In genomic region chr17:81821603-81822311, GRCh38 we compare ENCODE assay signal across 1 cellular context.
TF ChIP-seq lines count a peak whose summit lies in the region.

No MANE protein-coding gene starts in this region.

TF ChIP-seq in HepG2, 621 proteins besides CTCF, POLR2A, EP300 and RAD21 (continued from another document and continues in another):
- TF ChIP-seq ZNF710 (CRISPR knock-in tag; IDR thresholded peaks at IDR 0.05; ENCODE audit: borderline replicate concordance) (peak; percentile 36; the same call in 1 of the 2 replicates), POGK (CRISPR knock-in tag; conservative IDR thresholded peaks at IDR 0.05) (no peak), ZBTB4 (CRISPR knock-in tag; IDR thresholded peaks at IDR 0.05; ENCODE audit: borderline replicate concordance) (no peak), ZNF629 (CRISPR knock-in tag; conservative IDR thresholded peaks at IDR 0.05) (no peak), KDM5A (IDR thresholded peaks at IDR 0.05; ENCODE audit: borderline replicate concordance, low read length) (no peak), KMT2B (CRISPR knock-in tag; IDR thresholded peaks at IDR 0.05) (no peak), ZNF329 (CRISPR knock-in tag; IDR thresholded peaks at IDR 0.05; ENCODE audit: low read depth) (no peak), CEBPG (CRISPR knock-in tag; IDR thresholded peaks at IDR 0.05) (peak; percentile 26; the same call in 1 of the 2 replicates), ZNF790 (CRISPR knock-in tag; IDR thresholded peaks at IDR 0.05; ENCODE audit: borderline replicate concordance) (no peak), ZNF652 (CRISPR knock-in tag; IDR thresholded peaks at IDR 0.05; ENCODE audit: borderline replicate concordance, low read depth) (no peak), REXO4 (CRISPR knock-in tag; IDR thresholded peaks at IDR 0.05; ENCODE audit: borderline replicate concordance) (no peak), ZNF660 (CRISPR knock-in tag; IDR thresholded peaks at IDR 0.05; ENCODE audit: borderline replicate concordance, low read depth) (no peak), ZNF674 (CRISPR knock-in tag; IDR thresholded peaks at IDR 0.05; ENCODE audit: low read depth) (no peak), LCORL (IDR thresholded peaks at IDR 0.05) (no peak), LCORL (CRISPR knock-in tag; IDR thresholded peaks at IDR 0.05) (peak; percentile 54; the same call in 1 of the 2 replicates), JARID2 (CRISPR knock-in tag; IDR thresholded peaks at IDR 0.05; ENCODE audit: insufficient replicate concordance) (no peak), FOXP1 (IDR thresholded peaks at IDR 0.05) (no peak), FOXP1 (CRISPR knock-in tag; IDR thresholded peaks at IDR 0.05) (no peak), ESRRA (CRISPR knock-in tag; IDR thresholded peaks at IDR 0.05; ENCODE audit: low read depth) (peak; percentile 19; the same call in 1 of the 2 replicates), POGZ (CRISPR knock-in tag; IDR thresholded peaks at IDR 0.05) (no peak), HNF4G (IDR thresholded peaks at IDR 0.05; ENCODE audit: borderline replicate concordance, low read depth, low read length) (peak; percentile 18; the same call in 1 of the 2 replicates), HNF4G (CRISPR knock-in tag; IDR thresholded peaks at IDR 0.05; ENCODE audit: borderline replicate concordance, low read depth) (no peak), ZNF777 (CRISPR knock-in tag; IDR thresholded peaks at IDR 0.05) (no peak), TBL1XR1 (IDR thresholded peaks at IDR 0.05; ENCODE audit: borderline replicate concordance, low read length, partially characterized antibody) (peak; percentile 14), ZNF766 (CRISPR knock-in tag; IDR thresholded peaks at IDR 0.05; ENCODE audit: borderline replicate concordance) (0 out of 2 replicates have a peak, but pooled peaks have one; percentile 64), KDM2A (CRISPR knock-in tag; IDR thresholded peaks at IDR 0.05; ENCODE audit: borderline replicate concordance, low read depth) (peak; percentile 50; the same call in 1 of the 2 replicates), GATAD2A (CRISPR knock-in tag; IDR thresholded peaks at IDR 0.05) (peak; percentile 59), PTBP1 (IDR thresholded peaks at IDR 0.05; ENCODE audit: low read depth, low read length, poor library complexity, severe bottlenecking) (peak; percentile 49), RBM22 (optimal IDR thresholded peaks at IDR 0.05; ENCODE audit: low read length) (peak; percentile 70), RFXAP (CRISPR knock-in tag; IDR thresholded peaks at IDR 0.05; ENCODE audit: borderline replicate concordance) (no peak), REL (CRISPR knock-in tag; conservative IDR thresholded peaks at IDR 0.05) (no peak), NFATC3 (CRISPR knock-in tag; IDR thresholded peaks at IDR 0.05) (no peak), ZNF558 (CRISPR knock-in tag; IDR thresholded peaks at IDR 0.05; ENCODE audit: borderline replicate concordance) (peak; percentile 78; the same call in 1 of the 2 replicates), MLX (CRISPR knock-in tag; IDR thresholded peaks at IDR 0.05) (0 out of 2 replicates have a peak, but pooled peaks have one; percentile 39), HNF4A (CRISPR knock-in tag; IDR thresholded peaks at IDR 0.05) (peak; percentile 36; the same call in 1 of the 2 replicates), ATRX (CRISPR knock-in tag; IDR thresholded peaks at IDR 0.05; ENCODE audit: borderline replicate concordance) (no peak), CREM (IDR thresholded peaks at IDR 0.05) (no peak), CREM (CRISPR knock-in tag; IDR thresholded peaks at IDR 0.05) (no peak), ZNF432 (CRISPR knock-in tag; IDR thresholded peaks at IDR 0.05; ENCODE audit: borderline replicate concordance) (no peak), ZBTB7B (CRISPR knock-in tag; IDR thresholded peaks at IDR 0.05) (peak; percentile 53; the same call in 1 of the 2 replicates), GTF2F1 (IDR thresholded peaks at IDR 0.05; ENCODE audit: low read length) (no peak), ZNF816 (CRISPR knock-in tag; IDR thresholded peaks at IDR 0.05; ENCODE audit: borderline replicate concordance) (no peak), ZNF235 (CRISPR knock-in tag; IDR thresholded peaks at IDR 0.05; ENCODE audit: borderline replicate concordance) (no peak; the same call in 1 of the 2 replicates), PCBP1 (IDR thresholded peaks at IDR 0.05; ENCODE audit: borderline replicate concordance, low read depth, low read length) (peak; percentile 76), YEATS4 (CRISPR knock-in tag; IDR thresholded peaks at IDR 0.05; ENCODE audit: borderline replicate concordance) (peak; percentile 32; the same call in 1 of the 2 replicates), HOXD1 (CRISPR knock-in tag; IDR thresholded peaks at IDR 0.05) (no peak), MTF2 (CRISPR knock-in tag; IDR thresholded peaks at IDR 0.05; ENCODE audit: borderline replicate concordance) (no peak)
- TF ChIP-seq, protein P1, sequence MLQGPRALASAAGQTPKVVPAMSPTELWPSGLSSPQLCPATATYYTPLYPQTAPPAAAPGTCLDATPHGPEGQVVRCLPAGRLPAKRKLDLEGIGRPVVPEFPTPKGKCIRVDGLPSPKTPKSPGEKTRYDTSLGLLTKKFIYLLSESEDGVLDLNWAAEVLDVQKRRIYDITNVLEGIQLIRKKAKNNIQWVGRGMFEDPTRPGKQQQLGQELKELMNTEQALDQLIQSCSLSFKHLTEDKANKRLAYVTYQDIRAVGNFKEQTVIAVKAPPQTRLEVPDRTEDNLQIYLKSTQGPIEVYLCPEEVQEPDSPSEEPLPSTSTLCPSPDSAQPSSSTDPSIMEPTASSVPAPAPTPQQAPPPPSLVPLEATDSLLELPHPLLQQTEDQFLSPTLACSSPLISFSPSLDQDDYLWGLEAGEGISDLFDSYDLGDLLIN (CRISPR knock-in tag; IDR thresholded peaks at IDR 0.05; ENCODE audit: borderline replicate concordance): no peak
- TF ChIP-seq, protein P2, sequence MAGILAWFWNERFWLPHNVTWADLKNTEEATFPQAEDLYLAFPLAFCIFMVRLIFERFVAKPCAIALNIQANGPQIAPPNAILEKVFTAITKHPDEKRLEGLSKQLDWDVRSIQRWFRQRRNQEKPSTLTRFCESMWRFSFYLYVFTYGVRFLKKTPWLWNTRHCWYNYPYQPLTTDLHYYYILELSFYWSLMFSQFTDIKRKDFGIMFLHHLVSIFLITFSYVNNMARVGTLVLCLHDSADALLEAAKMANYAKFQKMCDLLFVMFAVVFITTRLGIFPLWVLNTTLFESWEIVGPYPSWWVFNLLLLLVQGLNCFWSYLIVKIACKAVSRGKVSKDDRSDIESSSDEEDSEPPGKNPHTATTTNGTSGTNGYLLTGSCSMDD (CRISPR knock-in tag; IDR thresholded peaks at IDR 0.05): no peak
- TF ChIP-seq, protein P3, sequence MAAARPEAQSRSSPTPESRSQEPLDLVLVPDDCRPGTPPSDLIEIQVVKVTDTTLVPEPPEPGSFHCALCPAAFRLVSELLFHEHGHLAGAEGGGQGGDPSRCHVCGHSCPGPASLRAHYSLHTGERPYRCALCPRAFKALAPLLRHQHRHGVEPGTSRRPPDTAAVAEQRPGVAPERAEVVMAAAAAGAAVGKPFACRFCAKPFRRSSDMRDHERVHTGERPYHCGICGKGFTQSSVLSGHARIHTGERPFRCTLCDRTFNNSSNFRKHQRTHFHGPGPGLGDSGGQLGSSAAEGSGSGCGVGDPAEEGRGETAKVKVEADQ (CRISPR knock-in tag; IDR thresholded peaks at IDR 0.05; ENCODE audit: borderline replicate concordance): no peak; the same call in 1 of the 2 replicates
- TF ChIP-seq, protein P4, sequence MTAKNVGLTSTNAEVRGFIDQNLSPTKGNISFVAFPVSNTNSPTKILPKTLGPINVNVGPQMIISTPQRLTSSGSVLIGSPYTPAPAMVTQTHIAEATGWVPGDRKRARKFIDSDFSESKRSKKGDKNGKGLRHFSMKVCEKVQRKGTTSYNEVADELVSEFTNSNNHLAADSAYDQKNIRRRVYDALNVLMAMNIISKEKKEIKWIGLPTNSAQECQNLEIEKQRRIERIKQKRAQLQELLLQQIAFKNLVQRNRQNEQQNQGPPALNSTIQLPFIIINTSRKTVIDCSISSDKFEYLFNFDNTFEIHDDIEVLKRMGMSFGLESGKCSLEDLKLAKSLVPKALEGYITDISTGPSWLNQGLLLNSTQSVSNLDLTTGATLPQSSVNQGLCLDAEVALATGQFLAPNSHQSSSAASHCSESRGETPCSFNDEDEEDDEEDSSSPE (CRISPR knock-in tag; IDR thresholded peaks at IDR 0.05): no peak; the same call in 1 of the 2 replicates
- TF ChIP-seq, protein P5, sequence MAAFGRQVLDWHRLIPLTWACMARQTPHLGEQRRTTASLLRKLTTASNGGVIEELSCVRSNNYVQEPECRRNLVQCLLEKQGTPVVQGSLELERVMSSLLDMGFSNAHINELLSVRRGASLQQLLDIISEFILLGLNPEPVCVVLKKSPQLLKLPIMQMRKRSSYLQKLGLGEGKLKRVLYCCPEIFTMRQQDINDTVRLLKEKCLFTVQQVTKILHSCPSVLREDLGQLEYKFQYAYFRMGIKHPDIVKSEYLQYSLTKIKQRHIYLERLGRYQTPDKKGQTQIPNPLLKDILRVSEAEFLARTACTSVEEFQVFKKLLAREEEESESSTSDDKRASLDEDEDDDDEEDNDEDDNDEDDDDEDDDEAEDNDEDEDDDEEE (CRISPR knock-in tag; IDR thresholded peaks at IDR 0.05): no peak
- TF ChIP-seq, protein P6, sequence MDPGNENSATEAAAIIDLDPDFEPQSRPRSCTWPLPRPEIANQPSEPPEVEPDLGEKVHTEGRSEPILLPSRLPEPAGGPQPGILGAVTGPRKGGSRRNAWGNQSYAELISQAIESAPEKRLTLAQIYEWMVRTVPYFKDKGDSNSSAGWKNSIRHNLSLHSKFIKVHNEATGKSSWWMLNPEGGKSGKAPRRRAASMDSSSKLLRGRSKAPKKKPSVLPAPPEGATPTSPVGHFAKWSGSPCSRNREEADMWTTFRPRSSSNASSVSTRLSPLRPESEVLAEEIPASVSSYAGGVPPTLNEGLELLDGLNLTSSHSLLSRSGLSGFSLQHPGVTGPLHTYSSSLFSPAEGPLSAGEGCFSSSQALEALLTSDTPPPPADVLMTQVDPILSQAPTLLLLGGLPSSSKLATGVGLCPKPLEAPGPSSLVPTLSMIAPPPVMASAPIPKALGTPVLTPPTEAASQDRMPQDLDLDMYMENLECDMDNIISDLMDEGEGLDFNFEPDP (CRISPR knock-in tag; conservative IDR thresholded peaks at IDR 0.05): no peak
- TF ChIP-seq, protein P7, sequence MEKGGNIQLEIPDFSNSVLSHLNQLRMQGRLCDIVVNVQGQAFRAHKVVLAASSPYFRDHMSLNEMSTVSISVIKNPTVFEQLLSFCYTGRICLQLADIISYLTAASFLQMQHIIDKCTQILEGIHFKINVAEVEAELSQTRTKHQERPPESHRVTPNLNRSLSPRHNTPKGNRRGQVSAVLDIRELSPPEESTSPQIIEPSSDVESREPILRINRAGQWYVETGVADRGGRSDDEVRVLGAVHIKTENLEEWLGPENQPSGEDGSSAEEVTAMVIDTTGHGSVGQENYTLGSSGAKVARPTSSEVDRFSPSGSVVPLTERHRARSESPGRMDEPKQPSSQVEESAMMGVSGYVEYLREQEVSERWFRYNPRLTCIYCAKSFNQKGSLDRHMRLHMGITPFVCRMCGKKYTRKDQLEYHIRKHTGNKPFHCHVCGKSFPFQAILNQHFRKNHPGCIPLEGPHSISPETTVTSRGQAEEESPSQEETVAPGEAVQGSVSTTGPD (CRISPR knock-in tag; IDR thresholded peaks at IDR 0.05): no peak
